Comparison of ENCODE assay signal across 14 cellular contexts in the genomic region with DNA sequence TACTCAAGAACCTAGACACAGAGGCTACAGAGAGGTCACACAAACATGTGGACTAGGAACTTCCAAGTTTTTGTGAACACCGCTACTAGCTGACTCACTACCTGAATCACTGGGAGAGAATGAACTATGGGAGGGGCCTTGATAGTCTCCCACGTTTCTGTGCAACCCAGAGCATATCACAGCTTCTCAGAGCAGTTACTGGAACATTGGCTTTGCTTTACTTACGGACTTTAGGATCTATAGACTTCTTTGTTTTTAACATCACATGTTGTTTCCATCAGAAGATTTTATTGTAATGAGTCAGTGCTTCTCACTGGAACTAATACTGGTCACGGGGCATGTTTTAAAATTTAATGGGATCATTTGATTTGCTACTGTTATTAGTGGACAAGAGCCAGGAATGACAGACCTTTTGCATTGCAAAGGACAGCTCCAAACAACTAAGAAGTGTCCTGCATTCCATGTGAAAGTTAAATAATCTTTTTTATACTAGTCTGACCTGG. TPM values are rescaled to one million over a fixed set of nuclear protein-coding genes. Genes with fewer than 3 reads are reported as not detected.
DNase-seq lines count a peak whose midpoint lies in the region; ATAC-seq and TF ChIP-seq lines count a peak whose summit lies in the region.
"Had no signal": no experiment of that assay in that cellular context is flagged by ENCODE, and none has a peak within 500 bp of the region (broad histone marks: within the 10 kb centered on the region; RNA-seq: fewer than 3 reads in every experiment).

No MANE protein-coding gene starts in this region.

- peaks cover 3% of the 10 kb centered on the region for H3K36me3 Mint-ChIP-seq in chondrocyte (ENCODE audit: low read depth)
- H3K36me3 Mint-ChIP-seq in activated T-cell treated with anti-CD3 and anti-CD28 coated beads, Interleukin-2, amount 50 U/mL, for 4 hours (ENCODE audit: insufficient read depth) = no peaks in the 10 kb centered on the region
- H3K36me3 Mint-ChIP-seq: CD8-positive, alpha-beta T cell; IgD-negative memory B cell; stimulated activated naive B cell treated with anti-CD40 and anti-IgM and Interleukin-4, amounts not matched to agents 10 μg/mL and 1 μg/mL and 100 μg/mL, for 72 hours had no signal

- no peaks in the 10 kb centered on the region for H3K36me3 ChIP-seq in mesodermal cell (ENCODE audit: control insufficient read depth, insufficient read depth, low read length)

- H3K27ac ChIP-seq in mesodermal cell (ENCODE audit: low read depth, low read length, severe bottlenecking) = peak overlapping the region; percentile 1

- H3K4me3 Mint-ChIP-seq in chondrocyte (ENCODE audit: unreplicated experiment) = peak overlapping the region; percentile 21
- H3K4me3 Mint-ChIP-seq in activated T-cell treated with anti-CD3 and anti-CD28 coated beads, Interleukin-2, amount 50 U/mL, for 4 hours = no peak overlapping the region
- H3K4me3 Mint-ChIP-seq: activated naive CD4-positive, alpha-beta T cell treated with anti-CD3 and anti-CD28 coated beads for 36 hours; CD8-positive, alpha-beta T cell; IgD-negative memory B cell; stimulated activated naive B cell treated with anti-CD40 and anti-IgM and Interleukin-4, amounts not matched to agents 10 μg/mL and 1 μg/mL and 100 μg/mL, for 72 hours had no signal

- 77 to 80% methylated on average over 1 to 3 of the region's 4 CpGs for whole genome bisulfite sequencing in mesodermal cell (ENCODE audit: insufficient coverage in 2 of 2), 2 experiments

- DNase-seq in AG08395 (ENCODE audit: low spot score) (peak; percentile 88), LHCN-M2 (ENCODE audit: low read depth) (peak; percentile 52), chondrocyte (ENCODE audit: low spot score) (no peak), NCI-H345 (lab: John Stamatoyannopoulos, UW) (no peak), T-helper 1 cell (no peak)
- DNase-seq in activated T-cell treated with anti-CD3 and anti-CD28 coated beads, Interleukin-2, amount 50 U/mL, for 4 hours = no peak
- DNase-seq: activated naive CD4-positive, alpha-beta T cell treated with anti-CD3 and anti-CD28 coated beads for 36 hours; CD8-positive, alpha-beta T cell; glutamatergic neuron; NCI-H82; stimulated activated naive B cell treated with anti-CD40 and anti-IgM and Interleukin-4, amounts not matched to agents 10 μg/mL and 1 μg/mL and 100 μg/mL, for 72 hours had no signal

- H3K27ac Mint-ChIP-seq in chondrocyte (ENCODE audit: unreplicated experiment) = peak overlapping the region; percentile 89
- H3K27ac Mint-ChIP-seq: activated naive CD4-positive, alpha-beta T cell treated with anti-CD3 and anti-CD28 coated beads for 36 hours; CD8-positive, alpha-beta T cell; IgD-negative memory B cell; stimulated activated naive B cell treated with anti-CD40 and anti-IgM and Interleukin-4, amounts not matched to agents 10 μg/mL and 1 μg/mL and 100 μg/mL, for 72 hours had no signal

- peaks cover under 1% of the 10 kb centered on the region for H3K4me1 ChIP-seq in mesodermal cell (ENCODE audit: control insufficient read depth, insufficient read depth, low read length, poor library complexity, severe bottlenecking)

- H3K9me3 ChIP-seq in mesodermal cell (ENCODE audit: control insufficient read depth, low read length) = no peaks in the 10 kb centered on the region

- no peak for ATAC-seq in activated T-cell treated with anti-CD3 and anti-CD28 coated beads, Interleukin-2, amount 50 U/mL, for 4 hours
- ATAC-seq in HG03432 (IDR thresholded peaks at IDR 0.05; ENCODE audit: unreplicated experiment) = no peak
- ATAC-seq: CD8-positive, alpha-beta T cell; stimulated activated naive B cell treated with anti-CD40 and anti-IgM and Interleukin-4, amounts not matched to agents 10 μg/mL and 1 μg/mL and 100 μg/mL, for 72 hours had no signal

- H3K9me3 Mint-ChIP-seq in chondrocyte (ENCODE audit: low read depth) = peaks cover 12% of the 10 kb centered on the region
- no peaks in the 10 kb centered on the region for H3K9me3 Mint-ChIP-seq in activated T-cell treated with anti-CD3 and anti-CD28 coated beads, Interleukin-2, amount 50 U/mL, for 4 hours
- H3K9me3 Mint-ChIP-seq: activated naive CD4-positive, alpha-beta T cell treated with anti-CD3 and anti-CD28 coated beads for 36 hours; CD8-positive, alpha-beta T cell; IgD-negative memory B cell; stimulated activated naive B cell treated with anti-CD40 and anti-IgM and Interleukin-4, amounts not matched to agents 10 μg/mL and 1 μg/mL and 100 μg/mL, for 72 hours had no signal

- no peaks in the 10 kb centered on the region for H3K27me3 Mint-ChIP-seq in chondrocyte (ENCODE audit: low read depth)
- peaks cover 20% of the 10 kb centered on the region for H3K27me3 Mint-ChIP-seq in activated T-cell treated with anti-CD3 and anti-CD28 coated beads, Interleukin-2, amount 50 U/mL, for 4 hours (ENCODE audit: low read depth)

- no peak overlapping the region for H3K4me3 ChIP-seq in mesodermal cell (ENCODE audit: extremely low read depth, insufficient read depth, low read length, poor library complexity, severe bottlenecking)

- no peak for TF ChIP-seq CTCF in chondrocyte (IDR thresholded peaks at IDR 0.05)

- H3K4me1 Mint-ChIP-seq in chondrocyte (ENCODE audit: low read depth) = peaks cover 19% of the 10 kb centered on the region
- H3K4me1 Mint-ChIP-seq in activated T-cell treated with anti-CD3 and anti-CD28 coated beads, Interleukin-2, amount 50 U/mL, for 4 hours (ENCODE audit: low read depth) = no peaks in the 10 kb centered on the region
- H3K4me1 Mint-ChIP-seq: IgD-negative memory B cell; stimulated activated naive B cell treated with anti-CD40 and anti-IgM and Interleukin-4, amounts not matched to agents 10 μg/mL and 1 μg/mL and 100 μg/mL, for 72 hours had no signal

RNA-seq across cellular contexts. Expression of a gene that starts 35.6 kb away (rescaled TPM):
- total RNA-seq in LHCN-M2 (2014; rRNA removed) (not detected in 2 replicates), chondrocyte (not detected in 3 replicates)
- not detected for polyA plus RNA-seq in LHCN-M2 (2012)
- not detected for polyA plus RNA-seq in mesodermal cell (2013, experiment 1 of 2)
- polyA plus RNA-seq in mesodermal cell (2013, experiment 2 of 2) = not detected
- total RNA-seq in activated T-cell treated with anti-CD3 and anti-CD28 coated beads, Interleukin-2, amount 50 U/mL, for 4 hours = 1 to 10 TPM; 1.2 to 1.5 (median 1.3) TPM

Comparison
In these comparisons a context has a peak if more than half of its experiments do, and no peak if none do; other contexts are left out.
1. DNase-seq: peak in AG08395 (single experiment) and LHCN-M2 (single experiment); none in chondrocyte (single experiment), activated T-cell treated with anti-CD3 and anti-CD28 coated beads, Interleukin-2, amount 50 U/mL, for 4 hours (single experiment), NCI-H345 (single experiment) and T-helper 1 cell (0 of 5).